18 cellular contexts compared by ENCODE assay signal in genomic region chr11:119130662-119131061, GRCh38. TPM values are rescaled to one million over a fixed set of nuclear protein-coding genes. Genes with fewer than 3 reads are reported as not detected.
DNase-seq lines count a peak whose midpoint lies in the region; ATAC-seq and TF ChIP-seq lines count a peak whose summit lies in the region.
"Had no signal": no experiment of that assay in that cellular context is flagged by ENCODE, and none has a peak within 500 bp of the region (broad histone marks: within the 10 kb centered on the region; RNA-seq: fewer than 3 reads in every experiment).

No MANE protein-coding gene starts in this region.

- ATAC-seq in omental fat pad (ENCODE audit: low FRiP score) (no peak), GM21786 (IDR thresholded peaks at IDR 0.05; ENCODE audit: unreplicated experiment) (no peak)

- peak; percentile 61 for DNase-seq in EL
- peak; percentile 21 for DNase-seq in RPMI7951 (ENCODE audit: low read depth)
- peak; percentile 70 for DNase-seq in fibroblast of pulmonary artery (ENCODE audit: low read depth)
- DNase-seq in mesenteric fat pad (ENCODE audit: low spot score): peak; percentile 39
- DNase-seq in activated T-cell treated with anti-CD3 and anti-CD28 coated beads, Interleukin-2, amount 50 U/mL, for 24 hours: no peak
- no peak for DNase-seq in omental fat pad (ENCODE audit: low spot score)
- no peak for DNase-seq in activated effector memory CD4-positive, alpha-beta T cell treated with Interleukin-2 at 50 U/mL for 16 hours
- DNase-seq: CD4-positive, CD25-positive, alpha-beta regulatory T cell; DMS79 treated with DMSO at 0.1 percent for 48 hours; HFFc6; MM.1S; NCI-H1105 treated with DMSO at 0.1 percent for 48 hours; NCI-H187 treated with DMSO at 0.1 percent for 48 hours; NCI-H2171 treated with DMSO at 0.1 percent for 48 hours; NCI-H510A; RPMI8226; SJCRH30 had no signal

- peaks cover 10% of the 10 kb centered on the region for H3K4me1 Mint-ChIP-seq in activated T-cell treated with anti-CD3 and anti-CD28 coated beads, Interleukin-2, amount 50 U/mL, for 24 hours (ENCODE audit: low read depth)

- H3K4me3 ChIP-seq in fibroblast of pulmonary artery (replicated peaks; ENCODE audit: low read depth, low read length): no peak overlapping the region
- H3K4me3 ChIP-seq: SJCRH30 had no signal

- no peaks in the 10 kb centered on the region for H3K27me3 Mint-ChIP-seq in activated T-cell treated with anti-CD3 and anti-CD28 coated beads, Interleukin-2, amount 50 U/mL, for 24 hours
- H3K27me3 Mint-ChIP-seq: CD4-positive, CD25-positive, alpha-beta regulatory T cell had no signal

- no peak for TF ChIP-seq CTCF in fibroblast of pulmonary artery (IDR thresholded peaks at IDR 0.05; ENCODE audit: low read length, missing control alignments)
- no peak for TF ChIP-seq CTCF in omental fat pad (IDR thresholded peaks at IDR 0.05)

- no peak overlapping the region for H3K4me3 Mint-ChIP-seq in activated T-cell treated with anti-CD3 and anti-CD28 coated beads, Interleukin-2, amount 50 U/mL, for 24 hours
- H3K4me3 Mint-ChIP-seq: CD4-positive, CD25-positive, alpha-beta regulatory T cell; HFFc6 had no signal

- H3K9me3 Mint-ChIP-seq in activated T-cell treated with anti-CD3 and anti-CD28 coated beads, Interleukin-2, amount 50 U/mL, for 24 hours: no peaks in the 10 kb centered on the region
- H3K9me3 Mint-ChIP-seq: CD4-positive, CD25-positive, alpha-beta regulatory T cell; HFFc6 had no signal

- no peak overlapping the region for H3K27ac Mint-ChIP-seq in activated T-cell treated with anti-CD3 and anti-CD28 coated beads, Interleukin-2, amount 50 U/mL, for 24 hours
- H3K27ac Mint-ChIP-seq: CD4-positive, CD25-positive, alpha-beta regulatory T cell; HFFc6 had no signal

- H3K36me3 Mint-ChIP-seq in activated T-cell treated with anti-CD3 and anti-CD28 coated beads, Interleukin-2, amount 50 U/mL, for 24 hours (ENCODE audit: low read depth): peaks cover 80% of the 10 kb centered on the region

RNA-seq across cellular contexts. Expression of gene HINFP, which starts 9.3 kb away (rescaled TPM):
- 13.2 and 16.5 TPM in 2 replicates for total RNA-seq in RPMI7951 (2014; rRNA removed; shearing (Covaris generic))
- total RNA-seq in mesenteric fat pad (13.5 TPM), omental fat pad (10 to 100 TPM; 10.2 to 31.0 (median 24.4) TPM)

RNA-seq across cellular contexts. Expression of gene ABCG4, which starts 18.2 kb away (rescaled TPM):
- 0.20 and 0.24 TPM in 2 replicates for total RNA-seq in RPMI7951 (2014; rRNA removed; shearing (Covaris generic))
- total RNA-seq in mesenteric fat pad (not detected), omental fat pad (under 1 TPM in 2 of 4 donors, not detected in 2; 0.09 to 0.32 TPM)
- total RNA-seq: CD4-positive, CD25-positive, alpha-beta regulatory T cell had no signal

RNA-seq across cellular contexts. Expression of gene C2CD2L, which starts 23.5 kb away (rescaled TPM):
- total RNA-seq in RPMI7951 (2014; rRNA removed; shearing (Covaris generic)): 3.2 and 4.8 TPM in 2 replicates
- 11.0 TPM for total RNA-seq in mesenteric fat pad
- total RNA-seq in omental fat pad: 10 to 100 TPM in 1 of 4 donors, 1 to 10 TPM in 3; 8.2 to 10.7 (median 9.0) TPM

RNA-seq across cellular contexts. Expression of gene DPAGT1, which starts 29.0 kb away (rescaled TPM):
- total RNA-seq in RPMI7951 (2014; rRNA removed; shearing (Covaris generic)): 41.6 and 44.0 TPM in 2 replicates
- total RNA-seq in mesenteric fat pad (40.9 TPM), omental fat pad (10 to 100 TPM; 23.0 to 34.0 (median 28.5) TPM)

RNA-seq across cellular contexts. Expression of gene NLRX1, which starts 37.9 kb away (rescaled TPM):
- 4.9 and 5.6 TPM in 2 replicates for total RNA-seq in RPMI7951 (2014; rRNA removed; shearing (Covaris generic))
- 16.3 TPM for total RNA-seq in mesenteric fat pad
- total RNA-seq in omental fat pad: 10 to 100 TPM in 3 of 4 donors, 1 to 10 TPM in 1; 7.9 to 26.0 (median 14.7) TPM

Comparison
In these comparisons a context has a peak if more than half of its experiments do, and no peak if none do; other contexts are left out.
1. DNase-seq: peak in EL (single experiment), RPMI7951 (single experiment), fibroblast of pulmonary artery (single experiment) and mesenteric fat pad (single experiment); none in activated T-cell treated with anti-CD3 and anti-CD28 coated beads, Interleukin-2, amount 50 U/mL, for 24 hours (single experiment), omental fat pad (single experiment) and activated effector memory CD4-positive, alpha-beta T cell treated with Interleukin-2 at 50 U/mL for 16 hours (single experiment).